21 cellular contexts compared by ENCODE assay signal in the genomic region with DNA sequence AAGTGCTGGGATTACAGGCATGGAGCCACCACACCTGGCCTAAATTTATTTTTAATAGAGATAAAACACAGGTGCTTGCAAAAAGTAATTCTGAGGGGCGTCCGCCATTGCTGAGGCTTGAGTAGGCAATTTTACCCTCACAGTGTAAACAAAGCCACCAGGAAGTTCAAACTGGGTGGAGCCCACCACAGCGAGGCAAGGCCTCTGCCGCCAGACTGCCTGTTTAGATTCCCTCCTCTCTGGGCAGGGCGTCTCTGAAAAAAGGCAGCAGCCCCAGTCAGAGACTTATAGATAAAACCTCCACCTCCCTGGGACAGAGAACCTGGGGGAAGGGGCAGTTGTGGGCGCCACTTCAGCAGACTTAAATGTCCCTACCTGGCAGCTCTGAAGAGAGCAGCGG.
"Had no signal": no experiment of that assay in that cellular context is flagged by ENCODE, and none has a peak within 500 bp of the region (broad histone marks: within the 10 kb centered on the region; RNA-seq: fewer than 3 reads in every experiment).

No MANE protein-coding gene starts in this region.

- H2AFZ ChIP-seq: neural progenitor cell, parathyroid adenoma had no signal

- H3K4me3 Mint-ChIP-seq: memory B cell; naive thymus-derived CD4-positive, alpha-beta T cell; nephron; neural progenitor cell; stimulated activated naive B cell treated with anti-CD40 and anti-IgM and Interleukin-4, amounts not matched to agents 10 μg/mL and 1 μg/mL and 100 μg/mL, for 72 hours; stimulated activated naive CD8-positive, alpha-beta T cell treated with anti-CD3 and anti-CD28 coated beads, Interleukin-15, Interleukin-2, amounts not matched to agents 100 ng/mL and 50 ng/mL, for 24 hours had no signal

- H3K9me3 ChIP-seq: right lobe of liver, upper lobe of right lung, uterus had no signal

- H3K4me1 Mint-ChIP-seq: memory B cell; naive thymus-derived CD4-positive, alpha-beta T cell; neural progenitor cell; stimulated activated naive B cell treated with anti-CD40 and anti-IgM and Interleukin-4, amounts not matched to agents 10 μg/mL and 1 μg/mL and 100 μg/mL, for 72 hours had no signal

- H3K4me2 ChIP-seq: neural progenitor cell had no signal

- H3K79me2 ChIP-seq: parathyroid adenoma had no signal

- H3K4me3 ChIP-seq: dorsolateral prefrontal cortex, lung, neural progenitor cell, right lobe of liver, thoracic aorta, tibial nerve, upper lobe of right lung, uterus had no signal

- H3K27me3 Mint-ChIP-seq: memory B cell; naive thymus-derived CD4-positive, alpha-beta T cell; progenitor cell of endocrine pancreas; stimulated activated naive B cell treated with anti-CD40 and anti-IgM and Interleukin-4, amounts not matched to agents 10 μg/mL and 1 μg/mL and 100 μg/mL, for 72 hours; stimulated activated naive CD8-positive, alpha-beta T cell treated with anti-CD3 and anti-CD28 coated beads, Interleukin-15, Interleukin-2, amounts not matched to agents 100 ng/mL and 50 ng/mL, for 24 hours had no signal

- H3K4me1 ChIP-seq: neural progenitor cell, parathyroid adenoma, right lobe of liver, tibial nerve, upper lobe of right lung had no signal

- H3K27ac ChIP-seq: dorsolateral prefrontal cortex, neural progenitor cell, parathyroid adenoma, right lobe of liver, thoracic aorta, tibial nerve, upper lobe of right lung, uterus had no signal

- H3K9ac ChIP-seq: neural progenitor cell, parathyroid adenoma had no signal

- ATAC-seq: left lobe of liver; naive thymus-derived CD4-positive, alpha-beta T cell; right lobe of liver; stimulated activated naive B cell treated with anti-CD40 and anti-IgM and Interleukin-4, amounts not matched to agents 10 μg/mL and 1 μg/mL and 100 μg/mL, for 72 hours; upper lobe of right lung had no signal

- H3K27ac Mint-ChIP-seq: memory B cell; naive thymus-derived CD4-positive, alpha-beta T cell; neural progenitor cell; progenitor cell of endocrine pancreas; stimulated activated naive B cell treated with anti-CD40 and anti-IgM and Interleukin-4, amounts not matched to agents 10 μg/mL and 1 μg/mL and 100 μg/mL, for 72 hours; stimulated activated naive CD8-positive, alpha-beta T cell treated with anti-CD3 and anti-CD28 coated beads, Interleukin-15, Interleukin-2, amounts not matched to agents 100 ng/mL and 50 ng/mL, for 24 hours had no signal

- H3K27me3 ChIP-seq: dorsolateral prefrontal cortex, neural progenitor cell, right lobe of liver, tibial nerve, upper lobe of right lung, uterus had no signal

- DNase-seq: cortex of kidney; dorsolateral prefrontal cortex; effector CD4-positive, alpha-beta T cell; naive thymus-derived CD4-positive, alpha-beta T cell; right lobe of liver; small intestine; stimulated activated CD4-positive, alpha-beta T cell treated with anti-CD3 and anti-CD28 coated beads, Interleukin-15, amount 100 ng/mL, for 24 hours; stimulated activated CD4-positive, alpha-beta T cell treated with anti-CD3 and anti-CD28 coated beads, Interleukin-2, amount 100 ng/mL, for 48 hours; stimulated activated naive B cell treated with anti-CD40 and anti-IgM and Interleukin-4, amounts not matched to agents 10 μg/mL and 1 μg/mL and 100 μg/mL, for 72 hours; upper lobe of right lung; uterus had no signal

- H3K36me3 ChIP-seq: neural progenitor cell, right lobe of liver, thoracic aorta, upper lobe of right lung, uterus had no signal
